In the genomic region with DNA sequence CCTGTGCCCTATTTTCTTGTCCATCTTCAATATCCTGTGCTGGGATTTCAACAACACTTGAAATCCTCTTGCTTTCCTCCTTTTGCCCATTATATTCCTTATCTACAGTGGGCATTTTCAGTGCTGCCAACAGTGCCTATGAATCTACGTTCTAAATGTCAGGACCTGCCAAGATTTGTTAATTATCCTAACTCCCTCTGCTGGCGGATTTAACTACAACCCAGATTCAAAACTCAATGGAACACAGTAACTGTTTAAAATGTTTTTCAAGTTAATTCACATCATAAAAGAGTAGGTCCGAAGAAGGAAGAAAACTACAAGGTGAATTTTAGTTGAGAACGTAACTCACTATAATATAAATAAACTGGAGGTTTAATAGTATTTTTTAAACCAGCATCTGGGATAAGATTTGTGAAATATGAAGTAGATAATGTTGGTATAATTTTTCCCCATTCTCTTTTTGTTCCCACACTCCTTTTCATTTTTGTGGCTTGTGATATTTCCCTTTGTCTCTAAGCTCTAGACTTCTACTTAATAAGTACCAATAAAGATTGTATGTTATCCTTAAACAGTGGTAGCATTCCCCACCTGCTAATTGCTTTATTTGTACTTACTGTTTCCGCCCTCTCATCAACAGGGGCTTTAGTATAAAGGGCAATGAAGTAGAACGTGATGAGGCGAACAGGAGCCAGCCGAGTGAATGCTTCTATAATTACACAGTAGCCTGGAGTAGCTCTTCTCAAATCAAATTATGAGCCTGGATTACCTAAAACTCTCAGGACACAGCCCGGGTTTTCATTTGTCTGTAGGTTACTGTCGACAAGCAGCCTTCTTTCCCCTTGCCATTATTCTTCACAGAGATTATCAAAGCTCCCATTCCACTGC, we compare ENCODE assay signal across 8 cellular contexts.
DNase-seq lines count a peak whose midpoint lies in the region; ATAC-seq and TF ChIP-seq lines count a peak whose summit lies in the region.

No MANE protein-coding gene starts in this region.

- H3K4me3 ChIP-seq in MM.1S (ENCODE audit: low read length), result no peak overlapping the region
- no peak overlapping the region for H3K4me3 ChIP-seq in Peyer's patch
- no peak overlapping the region for H3K4me3 ChIP-seq in upper lobe of right lung

- H3K36me3 ChIP-seq in MM.1S (replicated peaks; ENCODE audit: insufficient read depth, low read length) (no peaks in the 10 kb centered on the region), Peyer's patch (no peaks in the 10 kb centered on the region), upper lobe of right lung (no peaks in the 10 kb centered on the region)

- H3K9ac ChIP-seq in MM.1S (ENCODE audit: low read length), result no peak overlapping the region

- intact Hi-C loops in upper lobe of right lung (cut with DNase I), result no loop called here

- no peaks in the 10 kb centered on the region for H3K79me2 ChIP-seq in MM.1S (ENCODE audit: low read length)

- TF ChIP-seq CTCF in MM.1S (IDR thresholded peaks at IDR 0.05; ENCODE audit: low read length), result peak; percentile 70
- peak in 4 of 6 experiments; percentile 21 to 42 (median 34) for TF ChIP-seq CTCF in Peyer's patch (IDR thresholded peaks at IDR 0.05)
- TF ChIP-seq CTCF in upper lobe of right lung (IDR thresholded peaks at IDR 0.05), result peak; percentile 34

- H3K4me1 ChIP-seq in MM.1S (ENCODE audit: low read length), result no peaks in the 10 kb centered on the region
- H3K4me1 ChIP-seq in Peyer's patch, result no peaks in the 10 kb centered on the region
- no peaks in the 10 kb centered on the region for H3K4me1 ChIP-seq in upper lobe of right lung

- H3K9me2 ChIP-seq in MM.1S (replicated peaks; ENCODE audit: insufficient read depth, low read length), result no peaks in the 10 kb centered on the region

- no peaks in the 10 kb centered on the region for H3F3A ChIP-seq in MM.1S (ENCODE audit: insufficient read depth, low read length)

- H4K20me1 ChIP-seq in MM.1S (ENCODE audit: insufficient read depth, low read length), result no peaks in the 10 kb centered on the region

- no peak for TF ChIP-seq POLR2A in Peyer's patch (IDR thresholded peaks at IDR 0.05)

- DNase-seq in DMS79 (lab: John Stamatoyannopoulos, UW), result peak; percentile 94
- peak; percentile 68 for DNase-seq in MM.1S
- DNase-seq in Peyer's patch, result no peak
- peak; percentile 79 for DNase-seq in globus pallidus (ENCODE audit: low spot score)
- DNase-seq in upper lobe of right lung, result no peak

- no peak overlapping the region for H2AFZ ChIP-seq in MM.1S (ENCODE audit: low read length)

- H3K27ac ChIP-seq in MM.1S (ENCODE audit: low read length) (no peak overlapping the region), Peyer's patch (no peak overlapping the region), upper lobe of right lung (no peak overlapping the region)

- H3K4me2 ChIP-seq in MM.1S (ENCODE audit: low read depth, low read length), result no peak overlapping the region

- no peaks in the 10 kb centered on the region for H3K27me3 ChIP-seq in MM.1S (replicated peaks; ENCODE audit: insufficient read depth, low read length)
- H3K27me3 ChIP-seq in Peyer's patch, result no peaks in the 10 kb centered on the region
- no peaks in the 10 kb centered on the region for H3K27me3 ChIP-seq in upper lobe of right lung

- H3K9me3 ChIP-seq in MM.1S (replicated peaks; ENCODE audit: insufficient read depth, low read length), result no peaks in the 10 kb centered on the region
- H3K9me3 ChIP-seq in Peyer's patch, result no peaks in the 10 kb centered on the region
- no peaks in the 10 kb centered on the region for H3K9me3 ChIP-seq in upper lobe of right lung

- ATAC-seq in upper lobe of right lung, result no peak
- ATAC-seq in GM21737 (IDR thresholded peaks at IDR 0.05; ENCODE audit: unreplicated experiment), result no peak
- ATAC-seq in GM19328 (IDR thresholded peaks at IDR 0.05; ENCODE audit: unreplicated experiment), result no peak
- ATAC-seq in HG03565 (IDR thresholded peaks at IDR 0.05; ENCODE audit: unreplicated experiment), result no peak

Comparison
In these comparisons a context has a peak if more than half of its experiments do, and no peak if none do; other contexts are left out.
1. DNase-seq: peak in DMS79 (single experiment), MM.1S (single experiment) and globus pallidus (single experiment); none in Peyer's patch (0 of 3) and upper lobe of right lung (single experiment).
2. Peak in every context shown above with its lines, with median percentiles within 50 percentile points of each other: CTCF ChIP-seq.